Comparison of ENCODE assay signal across 8 cellular contexts in the genomic region with DNA sequence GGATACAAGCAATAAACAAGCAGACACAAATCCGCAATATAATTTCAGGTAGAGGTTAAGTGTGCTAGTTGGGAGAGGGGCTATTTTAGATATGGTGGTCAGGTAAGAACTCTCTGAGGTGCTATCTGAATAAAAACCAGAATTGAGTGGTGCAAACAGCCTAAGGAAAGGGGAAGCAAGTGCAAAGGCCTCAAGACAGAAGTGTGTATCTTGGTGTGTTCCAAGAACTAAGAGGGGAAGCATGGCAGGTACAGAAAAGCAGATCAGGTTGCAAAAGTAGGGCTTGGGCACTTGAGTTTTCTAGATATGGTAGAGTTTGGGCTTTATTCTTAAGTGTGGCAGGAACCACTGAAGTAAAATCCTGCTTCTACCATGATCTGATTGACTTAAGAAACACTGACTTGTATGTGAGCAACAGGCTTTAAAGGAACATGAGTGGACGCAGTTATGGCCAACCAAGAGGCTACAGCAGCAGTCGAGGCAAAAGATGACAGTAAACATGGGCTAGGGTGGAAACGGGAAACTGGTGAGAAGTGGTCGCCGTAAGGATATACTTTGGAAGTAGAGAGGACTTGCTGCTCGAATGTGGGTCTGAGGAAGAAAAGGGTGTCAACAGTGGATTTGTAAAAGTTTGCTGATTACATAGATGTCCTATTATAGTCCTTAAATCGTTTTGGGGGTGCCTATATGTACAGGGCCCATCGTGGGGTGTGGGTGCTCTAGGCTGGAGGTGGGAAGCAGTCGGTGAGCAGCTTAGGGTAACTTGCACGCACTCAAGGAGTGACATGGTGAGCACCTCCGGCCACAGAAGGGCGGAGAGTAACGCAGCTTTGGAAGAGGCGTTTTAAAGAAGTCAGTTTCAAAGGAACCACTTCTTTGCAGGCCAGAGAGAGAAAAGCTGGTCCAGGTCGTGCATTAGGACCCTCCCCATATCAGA. TPM values are rescaled to one million over a fixed set of nuclear protein-coding genes. Genes with fewer than 3 reads are reported as not detected.
DNase-seq lines count a peak whose midpoint lies in the region; ATAC-seq, FAIRE-seq and TF ChIP-seq lines count a peak whose summit lies in the region.

No MANE protein-coding gene starts in this region.

- DNase-seq in mammary epithelial cell (peak; percentile 30), left colon (peak in 1 of 2 donors; percentile 49), D721Med (ENCODE audit: insufficient read length, low spot score) (no peak)
- DNase-seq in stimulated activated naive B cell treated with anti-CD40 and anti-IgM and Interleukin-4, amounts not matched to agents 10 μg/mL and 1 μg/mL and 100 μg/mL, for 72 hours: no peak

- no peaks in the 10 kb centered on the region for H3K27me3 ChIP-seq in mammary epithelial cell (ENCODE audit: insufficient read depth, low read length)

- in situ Hi-C loops in mammary epithelial cell (cut with MboI; ENCODE audit: low sequenced_read_pairs in 2 of 2): no loop called here

- peaks cover 3 to 8% of the 10 kb centered on the region in 2 donors for H3K36me3 Mint-ChIP-seq in stimulated activated naive B cell treated with anti-CD40 and anti-IgM and Interleukin-4, amounts not matched to agents 10 μg/mL and 1 μg/mL and 100 μg/mL, for 72 hours

- no peaks in the 10 kb centered on the region for H3K27me3 Mint-ChIP-seq in stimulated activated naive B cell treated with anti-CD40 and anti-IgM and Interleukin-4, amounts not matched to agents 10 μg/mL and 1 μg/mL and 100 μg/mL, for 72 hours

- H3K79me2 ChIP-seq in mammary epithelial cell (ENCODE audit: insufficient read depth, low read length): peaks cover 53% of the 10 kb centered on the region

- dilution Hi-C loops in mammary epithelial cell (cut with HindIII; ENCODE audit: low sequenced_read_pairs): no loop called here

- 7% methylated on average over 16 of the region's 16 CpGs for WGBS in mammary epithelial cell (ENCODE audit: low coverage, missing lambda C conversion rate)

- no peak for FAIRE-seq in D721Med (lab: Jason Lieb, UNC)

- H3K4me3 ChIP-seq in mammary epithelial cell (replicated peaks in 1 of 3; ENCODE audit: insufficient read depth in 1 of 3, low read depth in 2 of 3, low read length in 3 of 3): peak overlapping the region; percentile 67 to 97 (median 93)

- H3K27ac Mint-ChIP-seq in stimulated activated naive B cell treated with anti-CD40 and anti-IgM and Interleukin-4, amounts not matched to agents 10 μg/mL and 1 μg/mL and 100 μg/mL, for 72 hours: peak overlapping the region; percentile 93

- peaks cover 14 to 29% of the 10 kb centered on the region in 2 donors for H3K4me1 Mint-ChIP-seq in stimulated activated naive B cell treated with anti-CD40 and anti-IgM and Interleukin-4, amounts not matched to agents 10 μg/mL and 1 μg/mL and 100 μg/mL, for 72 hours

- intact Hi-C loops in mammary epithelial cell (cut with micrococcal nuclease) (no loop called here), left colon (cut with DNase I, micrococcal nuclease) (no loop called here)

- TF ChIP-seq CTCF in C4-2B (conservative IDR thresholded peaks at IDR 0.05): no peak
- no peak for TF ChIP-seq CTCF in mammary epithelial cell (conservative IDR thresholded peaks at IDR 0.05 in 1 of 2, IDR thresholded peaks at IDR 0.05 in 1 of 2; ENCODE audit: extremely low read depth in 1 of 2, insufficient read depth in 1 of 2, low read depth in 1 of 2, low read length in 2 of 2)
- TF ChIP-seq CTCF in D721Med (IDR thresholded peaks at IDR 0.05; ENCODE audit: insufficient read depth, missing control alignments): no peak

- peak overlapping the region; percentile 92 for H3K9ac ChIP-seq in mammary epithelial cell (ENCODE audit: insufficient read depth, low read length)

- no peaks in the 10 kb centered on the region for H4K20me1 ChIP-seq in mammary epithelial cell (ENCODE audit: insufficient read depth, low read length)

- CTCF ChIA-PET in mammary epithelial cell (lab: Charles Lee; ENCODE audit: low non-redundant PET): interaction anchor here (0.5 kb wide), 1 partner anchor 159 kb away, joined by 3 read pairs; no protein-coding TSS in a partner anchor

- peak overlapping the region; percentile 99 for H2AFZ ChIP-seq in mammary epithelial cell (ENCODE audit: low read depth, low read length)

- TSS peak; percentile 51 for BruUV-seq in mammary epithelial cell (replicated peaks; lab: Mats Ljungman, UMichigan)

- peaks cover 10% of the 10 kb centered on the region for H3K4me1 ChIP-seq in mammary epithelial cell (ENCODE audit: insufficient read depth, low read length)

- peak overlapping the region; percentile 83 for H3K4me2 ChIP-seq in mammary epithelial cell (ENCODE audit: insufficient read depth, low read depth, low read length)

- H3K36me3 ChIP-seq in mammary epithelial cell (ENCODE audit: insufficient read depth, low read length): peaks cover 16% of the 10 kb centered on the region

- H3K9me3 ChIP-seq in mammary epithelial cell (replicated peaks; ENCODE audit: insufficient read depth, low read length): no peaks in the 10 kb centered on the region

- H3K27ac ChIP-seq in C4-2B (peak overlapping the region; percentile 73), mammary epithelial cell (ENCODE audit: insufficient read depth, low read depth, low read length) (peak overlapping the region; percentile 80)

- peaks cover 0 to 3% of the 10 kb centered on the region in 2 donors for H3K9me3 Mint-ChIP-seq in stimulated activated naive B cell treated with anti-CD40 and anti-IgM and Interleukin-4, amounts not matched to agents 10 μg/mL and 1 μg/mL and 100 μg/mL, for 72 hours

- H3K4me3 Mint-ChIP-seq in stimulated activated naive B cell treated with anti-CD40 and anti-IgM and Interleukin-4, amounts not matched to agents 10 μg/mL and 1 μg/mL and 100 μg/mL, for 72 hours: peak overlapping the region; percentile 92 to 93

- ATAC-seq in GM19328 (IDR thresholded peaks at IDR 0.05; ENCODE audit: unreplicated experiment): peak; percentile 46
- ATAC-seq in HG03196 (IDR thresholded peaks at IDR 0.05; ENCODE audit: unreplicated experiment): peak; percentile 43
- ATAC-seq in SK-N-SH treated with all-trans-retinoic acid at 6 μM for 48 hours: peak; percentile 75
- ATAC-seq in left colon: peak; percentile 64
- ATAC-seq in stimulated activated naive B cell treated with anti-CD40 and anti-IgM and Interleukin-4, amounts not matched to agents 10 μg/mL and 1 μg/mL and 100 μg/mL, for 72 hours (replicated peaks): peak; percentile 71 to 74

TF ChIP-seq in SK-N-SH treated with all-trans-retinoic acid at 6 μM for 48 hours, 23 proteins besides CTCF, POLR2A, EP300 and RAD21 (continues in another document):
- TF ChIP-seq ZFP30 (CRISPR knock-in tag; IDR thresholded peaks at IDR 0.05): no peak
- TF ChIP-seq GLIS3 (CRISPR knock-in tag; IDR thresholded peaks at IDR 0.05): no peak
- TF ChIP-seq, protein P1, sequence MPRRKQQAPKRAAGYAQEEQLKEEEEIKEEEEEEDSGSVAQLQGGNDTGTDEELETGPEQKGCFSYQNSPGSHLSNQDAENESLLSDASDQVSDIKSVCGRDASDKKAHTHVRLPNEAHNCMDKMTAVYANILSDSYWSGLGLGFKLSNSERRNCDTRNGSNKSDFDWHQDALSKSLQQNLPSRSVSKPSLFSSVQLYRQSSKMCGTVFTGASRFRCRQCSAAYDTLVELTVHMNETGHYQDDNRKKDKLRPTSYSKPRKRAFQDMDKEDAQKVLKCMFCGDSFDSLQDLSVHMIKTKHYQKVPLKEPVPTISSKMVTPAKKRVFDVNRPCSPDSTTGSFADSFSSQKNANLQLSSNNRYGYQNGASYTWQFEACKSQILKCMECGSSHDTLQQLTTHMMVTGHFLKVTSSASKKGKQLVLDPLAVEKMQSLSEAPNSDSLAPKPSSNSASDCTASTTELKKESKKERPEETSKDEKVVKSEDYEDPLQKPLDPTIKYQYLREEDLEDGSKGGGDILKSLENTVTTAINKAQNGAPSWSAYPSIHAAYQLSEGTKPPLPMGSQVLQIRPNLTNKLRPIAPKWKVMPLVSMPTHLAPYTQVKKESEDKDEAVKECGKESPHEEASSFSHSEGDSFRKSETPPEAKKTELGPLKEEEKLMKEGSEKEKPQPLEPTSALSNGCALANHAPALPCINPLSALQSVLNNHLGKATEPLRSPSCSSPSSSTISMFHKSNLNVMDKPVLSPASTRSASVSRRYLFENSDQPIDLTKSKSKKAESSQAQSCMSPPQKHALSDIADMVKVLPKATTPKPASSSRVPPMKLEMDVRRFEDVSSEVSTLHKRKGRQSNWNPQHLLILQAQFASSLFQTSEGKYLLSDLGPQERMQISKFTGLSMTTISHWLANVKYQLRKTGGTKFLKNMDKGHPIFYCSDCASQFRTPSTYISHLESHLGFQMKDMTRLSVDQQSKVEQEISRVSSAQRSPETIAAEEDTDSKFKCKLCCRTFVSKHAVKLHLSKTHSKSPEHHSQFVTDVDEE (CRISPR knock-in tag; IDR thresholded peaks at IDR 0.05): no peak
- TF ChIP-seq TOX (CRISPR knock-in tag; IDR thresholded peaks at IDR 0.05; ENCODE audit: borderline replicate concordance): no peak
- no peak for TF ChIP-seq RARB (CRISPR knock-in tag; IDR thresholded peaks at IDR 0.05)
- TF ChIP-seq, protein P2, sequence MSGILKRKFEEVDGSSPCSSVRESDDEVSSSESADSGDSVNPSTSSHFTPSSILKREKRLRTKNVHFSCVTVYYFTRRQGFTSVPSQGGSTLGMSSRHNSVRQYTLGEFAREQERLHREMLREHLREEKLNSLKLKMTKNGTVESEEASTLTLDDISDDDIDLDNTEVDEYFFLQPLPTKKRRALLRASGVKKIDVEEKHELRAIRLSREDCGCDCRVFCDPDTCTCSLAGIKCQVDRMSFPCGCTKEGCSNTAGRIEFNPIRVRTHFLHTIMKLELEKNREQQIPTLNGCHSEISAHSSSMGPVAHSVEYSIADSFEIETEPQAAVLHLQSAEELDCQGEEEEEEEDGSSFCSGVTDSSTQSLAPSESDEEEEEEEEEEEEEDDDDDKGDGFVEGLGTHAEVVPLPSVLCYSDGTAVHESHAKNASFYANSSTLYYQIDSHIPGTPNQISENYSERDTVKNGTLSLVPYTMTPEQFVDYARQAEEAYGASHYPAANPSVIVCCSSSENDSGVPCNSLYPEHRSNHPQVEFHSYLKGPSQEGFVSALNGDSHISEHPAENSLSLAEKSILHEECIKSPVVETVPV (CRISPR knock-in tag; IDR thresholded peaks at IDR 0.05): no peak
- no peak for TF ChIP-seq ZC3H10 (CRISPR knock-in tag; IDR thresholded peaks at IDR 0.05)
- no peak for TF ChIP-seq ZNF565 (CRISPR knock-in tag; conservative IDR thresholded peaks at IDR 0.05; ENCODE audit: low read depth)

RNA-seq across cellular contexts. Expression of a gene that starts 0.7 kb away (rescaled TPM):
- total RNA-seq in mammary epithelial cell (10 to 100 TPM; 12.0 to 12.1 TPM), left colon (1 to 10 TPM; 7.8 to 8.3 TPM)
- 8.6 TPM for polyA plus RNA-seq in mammary epithelial cell
- polyA minus RNA-seq in mammary epithelial cell: 4.0 TPM

RNA-seq across cellular contexts. Expression of a gene that starts 6.4 kb away (rescaled TPM):
- total RNA-seq in mammary epithelial cell (10 to 100 TPM in 1 of 2 donors, 1 to 10 TPM in 1; 9.7 to 11.5 TPM), left colon (1 to 10 TPM; 3.4 to 3.7 TPM)
- 4.8 TPM for polyA plus RNA-seq in mammary epithelial cell
- 8.2 TPM for polyA minus RNA-seq in mammary epithelial cell
